ENCODE assay signal across 14 cellular contexts in genomic region chr7:32518534-32519140, GRCh38. TPM values are rescaled to one million over a fixed set of nuclear protein-coding genes. Genes with fewer than 3 reads are reported as not detected.
DNase-seq lines count a peak whose midpoint lies in the region; ATAC-seq, FAIRE-seq and TF ChIP-seq lines count a peak whose summit lies in the region.
"Had no signal": no experiment of that assay in that cellular context is flagged by ENCODE, and none has a peak within 500 bp of the region (broad histone marks: within the 10 kb centered on the region; RNA-seq: fewer than 3 reads in every experiment).

No MANE protein-coding gene starts in this region.

- H3K4me3 ChIP-seq in HAP-1, result no peak overlapping the region
- no peak overlapping the region for H3K4me3 ChIP-seq in MG63
- H3K4me3 ChIP-seq in spleen, result no peak overlapping the region
- no peak overlapping the region for H3K4me3 ChIP-seq in Peyer's patch
- H3K4me3 ChIP-seq: coronary artery, GM12878 had no signal

- WGBS in spleen, 5 donors, result 81 to 95% (median 94%) methylated on average over 2 of the region's 2 CpGs

- H3K4me1 ChIP-seq in HAP-1 (no peaks in the 10 kb centered on the region), spleen (peaks cover 9 to 27% (median 15%) of the 10 kb centered on the region in 6 donors), Peyer's patch (peaks cover 3 to 22% (median 8%) of the 10 kb centered on the region in 4 donors)

- no peak for ATAC-seq in HG02870 (IDR thresholded peaks at IDR 0.05; ENCODE audit: unreplicated experiment)
- ATAC-seq: GM12878, SK-N-SH treated with all-trans-retinoic acid at 6 μM for 48 hours had no signal

- FAIRE-seq in RCC 7860 (lab: Jason Lieb, UNC), result no peak
- FAIRE-seq: GM12878 had no signal

- intact Hi-C loops in spleen (cut with DNase I; ENCODE audit: low total_unique reads), result no loop called here

- in situ Hi-C loops in HAP-1 (cut with MboI; ENCODE audit: low sequenced_read_pairs), result no loop called here

- no peaks in the 10 kb centered on the region for H3K27me3 ChIP-seq in HAP-1 (ENCODE audit: low read depth)
- H3K27me3 ChIP-seq in MG63, result no peaks in the 10 kb centered on the region
- H3K27me3 ChIP-seq in spleen (replicated peaks in 1 of 7), result no peaks in the 10 kb centered on the region
- H3K27me3 ChIP-seq in Peyer's patch, result no peaks in the 10 kb centered on the region

- TF ChIP-seq POLR2A in spleen (IDR thresholded peaks at IDR 0.05), result no peak
- no peak for TF ChIP-seq POLR2A in Peyer's patch (IDR thresholded peaks at IDR 0.05)

- DNase-seq in COR-L47 (lab: John Stamatoyannopoulos, UW), result peak; percentile 7
- DNase-seq in HAP-1 (ENCODE audit: low spot score in 2 of 2), result peak; percentile 22 to 36
- peak; percentile 57 for DNase-seq in RCC 7860 (ENCODE audit: low spot score)
- DNase-seq in fibroblast of the conjunctiva (ENCODE audit: low read depth), result peak; percentile 42
- DNase-seq in MG63, result no peak
- DNase-seq in spleen, result no peak
- no peak for DNase-seq in Peyer's patch
- DNase-seq: activated CD4-positive, alpha-beta T cell treated with anti-CD3 and anti-CD28 coated beads for 4 hours; activated effector memory CD4-positive, alpha-beta T cell treated with Interleukin-2 at 50 U/mL for 16 hours; head of caudate nucleus had no signal

- H3K27ac ChIP-seq in spleen (no peak overlapping the region), Peyer's patch (no peak overlapping the region)
- H3K27ac ChIP-seq: coronary artery had no signal

- H3K36me3 ChIP-seq in HAP-1 (replicated peaks) (no peaks in the 10 kb centered on the region), MG63 (peaks cover 57% of the 10 kb centered on the region), spleen (peaks cover 0 to 56% (median 0%) of the 10 kb centered on the region in 6 donors), Peyer's patch (no peaks in the 10 kb centered on the region)

- H3K9me3 ChIP-seq in HAP-1 (peaks cover 22% of the 10 kb centered on the region), MG63 (peaks cover 39% of the 10 kb centered on the region), spleen (peaks cover 0 to 60% (median 41%) of the 10 kb centered on the region in 8 donors), Peyer's patch (peaks cover 0 to 5% (median 0%) of the 10 kb centered on the region in 4 donors)

- TF ChIP-seq CTCF in spleen (IDR thresholded peaks at IDR 0.05 in 8 of 11, conservative IDR thresholded peaks at IDR 0.05 in 3 of 11), result no peak
- TF ChIP-seq CTCF in Peyer's patch (IDR thresholded peaks at IDR 0.05), result no peak

RNA-seq across cellular contexts. Expression of gene AVL9, which starts 23.3 kb away (rescaled TPM):
- 9.3 and 10.5 TPM in 2 replicates for total RNA-seq in MG63 (2014; rRNA removed; shearing (Covaris generic); ENCODE audit: low replicate concordance)
- total RNA-seq in spleen (10 to 100 TPM; 29.8 to 54.8 (median 36.7) TPM), Peyer's patch (10 to 100 TPM; 44.5 to 82.5 (median 52.5) TPM)
- polyA plus RNA-seq in spleen, result 10 to 100 TPM in 1 of 3 donors, 1 to 10 TPM in 2; 8.4 to 10.0 (median 8.6) TPM

RNA-seq across cellular contexts. Expression of gene LSM5, which starts 28.5 kb away (rescaled TPM):
- total RNA-seq in MG63 (2014; rRNA removed; shearing (Covaris generic); ENCODE audit: low replicate concordance), result 31.5 and 220 TPM in 2 replicates
- total RNA-seq in spleen (10 to 100 TPM; 14.5 to 36.8 (median 29.7) TPM), Peyer's patch (10 to 100 TPM in 2 of 4 donors, 1 to 10 TPM in 2; 6.2 to 32.2 (median 10.0) TPM)
- polyA plus RNA-seq in spleen, result 100 to 1,000 TPM in 2 of 3 donors, 10 to 100 TPM in 1; 95.1 to 142 (median 101) TPM

Comparison
In these comparisons a context has a peak if more than half of its experiments do, and no peak if none do; other contexts are left out.
1. DNase-seq: peak in COR-L47 (single experiment), HAP-1 (2 of 2), RCC 7860 (single experiment) and fibroblast of the conjunctiva (single experiment); none in MG63 (single experiment), spleen (single experiment) and Peyer's patch (0 of 3).